In genomic region chr5:81761970-81762369, GRCh38 we compare ENCODE assay signal across 16 cellular contexts. TPM values are rescaled to one million over a fixed set of nuclear protein-coding genes. Genes with fewer than 3 reads are reported as not detected.
DNase-seq lines count a peak whose midpoint lies in the region; ATAC-seq and TF ChIP-seq lines count a peak whose summit lies in the region.
"Had no signal": no experiment of that assay in that cellular context is flagged by ENCODE, and none has a peak within 500 bp of the region (broad histone marks: within the 10 kb centered on the region; RNA-seq: fewer than 3 reads in every experiment).

No MANE protein-coding gene starts in this region.

- no peak overlapping the region for H3K4me2 ChIP-seq in parathyroid adenoma (ENCODE audit: low read length)

- H3K4me1 ChIP-seq in parathyroid adenoma, result peaks cover 18% of the 10 kb centered on the region

- H3K9ac ChIP-seq in parathyroid adenoma, result no peak overlapping the region
- H3K9ac ChIP-seq: GM23248 had no signal

- peak overlapping the region; percentile 59 for H3K27ac ChIP-seq in parathyroid adenoma
- H3K27ac ChIP-seq: GM23248 had no signal

- ATAC-seq in T-helper 17 cell (no peak), GM21447 (IDR thresholded peaks at IDR 0.05; ENCODE audit: unreplicated experiment) (no peak), HG03175 (IDR thresholded peaks at IDR 0.05; ENCODE audit: unreplicated experiment) (no peak)

- no peaks in the 10 kb centered on the region for H3K79me2 ChIP-seq in parathyroid adenoma

- H3K9me3 ChIP-seq in T-helper 17 cell (ENCODE audit: control insufficient read depth, low read length, poor library complexity, severe bottlenecking) (no peaks in the 10 kb centered on the region), parathyroid adenoma (ENCODE audit: control insufficient read depth, low read length) (no peaks in the 10 kb centered on the region)

- peak overlapping the region; percentile 15 for H2AFZ ChIP-seq in parathyroid adenoma
- H2AFZ ChIP-seq: GM23248 had no signal

- peaks cover 3% of the 10 kb centered on the region for H3K27me3 Mint-ChIP-seq in T-helper 17 cell
- peaks cover 1% of the 10 kb centered on the region for H3K27me3 Mint-ChIP-seq in dendritic cell treated with granulocyte-macrophage colony-stimulating factor and Interleukin-4, amounts not matched to agents 40 ng/mL and 50 ng/mL, for 4 days

- H3K9me3 Mint-ChIP-seq in dendritic cell treated with granulocyte-macrophage colony-stimulating factor and Interleukin-4, amounts not matched to agents 40 ng/mL and 50 ng/mL, for 4 days, result no peaks in the 10 kb centered on the region

- no peaks in the 10 kb centered on the region for H3K27me3 ChIP-seq in parathyroid adenoma (ENCODE audit: control insufficient read depth, insufficient read depth, low read length)

- H3K36me3 Mint-ChIP-seq in T-helper 17 cell (ENCODE audit: low read depth), result peaks cover 3% of the 10 kb centered on the region
- no peaks in the 10 kb centered on the region for H3K36me3 Mint-ChIP-seq in dendritic cell treated with granulocyte-macrophage colony-stimulating factor and Interleukin-4, amounts not matched to agents 40 ng/mL and 50 ng/mL, for 4 days (ENCODE audit: low read depth)
- H3K36me3 Mint-ChIP-seq: CD4-positive, alpha-beta memory T cell had no signal

- intact Hi-C loops in dendritic cell treated with granulocyte-macrophage colony-stimulating factor and Interleukin-4, amounts not matched to agents 40 ng/mL and 50 ng/mL, for 4 days (cut with micrococcal nuclease), result no loop called here

- DNase-seq in T-helper 17 cell (no peak), NCI-H1105 treated with DMSO at 0.1 percent for 48 hours (lab: John Stamatoyannopoulos, UW) (no peak)
- DNase-seq: C1 segment of cervical spinal cord; Calu3; CD4-positive, alpha-beta memory T cell; COR-L47; DMS53; DMS79 treated with DMSO at 0.1 percent for 48 hours; GF-D8; H7; HCEC 1CT had no signal

- peak overlapping the region; percentile 20 for H3K4me3 ChIP-seq in parathyroid adenoma (ENCODE audit: low read depth, low read length)
- H3K4me3 ChIP-seq: GM23248 had no signal

- peak overlapping the region; percentile 29 for H3K27ac Mint-ChIP-seq in T-helper 17 cell
- H3K27ac Mint-ChIP-seq in dendritic cell treated with granulocyte-macrophage colony-stimulating factor and Interleukin-4, amounts not matched to agents 40 ng/mL and 50 ng/mL, for 4 days, result peak overlapping the region; percentile 72
- H3K27ac Mint-ChIP-seq: CD4-positive, alpha-beta memory T cell had no signal

- H3K4me1 Mint-ChIP-seq in T-helper 17 cell, result peaks cover 17% of the 10 kb centered on the region
- peaks cover 48% of the 10 kb centered on the region for H3K4me1 Mint-ChIP-seq in dendritic cell treated with granulocyte-macrophage colony-stimulating factor and Interleukin-4, amounts not matched to agents 40 ng/mL and 50 ng/mL, for 4 days (ENCODE audit: low read depth)

- no peak overlapping the region for H3K4me3 Mint-ChIP-seq in T-helper 17 cell
- no peak overlapping the region for H3K4me3 Mint-ChIP-seq in dendritic cell treated with granulocyte-macrophage colony-stimulating factor and Interleukin-4, amounts not matched to agents 40 ng/mL and 50 ng/mL, for 4 days
- H3K4me3 Mint-ChIP-seq: CD4-positive, alpha-beta memory T cell had no signal

- no peaks in the 10 kb centered on the region for H3K36me3 ChIP-seq in parathyroid adenoma (ENCODE audit: control insufficient read depth, insufficient read depth, low read length)

- no peak for TF ChIP-seq CTCF in parathyroid adenoma (IDR thresholded peaks at IDR 0.05)

RNA-seq across cellular contexts. Expression of gene SSBP2, which starts 11.1 kb away (rescaled TPM):
- total RNA-seq in T-helper 17 cell, result 10 to 100 TPM; 39.6 to 43.9 TPM
